Comparison of ENCODE assay signal across 21 cellular contexts in genomic region chr1:13772271-13772670, GRCh38.
"Had no signal": no experiment of that assay in that cellular context is flagged by ENCODE, and none has a peak within 500 bp of the region (broad histone marks: within the 10 kb centered on the region; RNA-seq: fewer than 3 reads in every experiment).

No MANE protein-coding gene starts in this region.

- DNase-seq: Karpas-422, KG1, MG63, NCI-H1092, NCI-H1105 treated with DMSO at 0.1 percent for 48 hours, NCI-H1417 treated with DMSO at 0.1 percent for 48 hours, NCI-H146, NCI-H1694 treated with DMSO at 0.1 percent for 48 hours, NCI-H1930, NCI-H2081, NCI-H2107, NCI-H226, NCI-H446, NCI-H510A, NCI-H524 treated with DMSO at 0.1 percent for 48 hours, NCI-H69, NCI-H774, SHP77 treated with DMSO at 0.1 percent for 48 hours, SJCRH30 had no signal

- H3K27ac ChIP-seq: SJCRH30 had no signal

- ATAC-seq: Right ventricle myocardium inferior, SK-N-SH treated with all-trans-retinoic acid at 6 μM for 48 hours had no signal

- H3K27me3 ChIP-seq: MG63, SJCRH30 had no signal

- H3K4me1 ChIP-seq: SJCRH30 had no signal

- H3K9me3 ChIP-seq: MG63, SJCRH30 had no signal

- H3K4me3 ChIP-seq: MG63, SJCRH30 had no signal
